In the genomic region with DNA sequence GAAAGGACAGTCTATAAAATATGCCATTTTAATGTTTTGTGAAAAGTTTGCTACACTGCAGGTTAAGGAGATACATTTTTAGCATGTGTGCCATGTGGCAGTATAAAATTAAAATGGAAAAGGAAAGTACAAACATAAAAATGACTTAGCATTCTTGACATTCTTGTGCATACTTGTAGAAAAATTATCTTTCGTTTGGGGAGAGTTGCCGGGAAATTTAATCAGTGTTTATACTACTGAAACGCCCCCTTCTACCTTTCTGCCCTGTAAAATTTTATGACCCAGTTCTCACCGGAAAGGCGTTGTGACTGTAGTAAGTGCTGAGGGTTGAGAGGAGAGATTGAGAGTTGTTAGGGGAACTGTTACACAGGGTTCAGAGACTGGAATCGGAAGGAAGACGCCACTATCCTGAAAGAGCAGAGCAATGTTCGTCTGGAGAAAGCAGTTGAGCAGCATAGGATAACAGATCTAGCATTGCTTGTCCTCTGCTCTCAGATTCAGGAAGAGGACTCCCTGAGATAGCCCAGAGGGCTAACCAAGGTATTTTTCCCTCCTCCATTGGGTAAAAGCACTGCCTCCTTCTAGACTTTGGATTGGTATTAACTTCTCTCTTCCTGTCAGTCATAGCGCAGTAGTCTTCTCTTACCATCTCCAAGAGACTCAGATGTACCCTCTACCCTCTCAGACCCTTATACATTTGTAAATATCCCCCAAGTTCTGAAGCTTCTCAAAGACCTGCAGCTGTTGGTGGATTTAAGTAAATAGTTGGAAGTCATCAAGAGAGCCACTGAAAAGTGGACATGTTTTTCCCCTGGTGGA, we compare ENCODE assay signal across 18 cellular contexts. TPM values are rescaled to one million over a fixed set of nuclear protein-coding genes. Genes with fewer than 3 reads are reported as not detected.
DNase-seq lines count a peak whose midpoint lies in the region; ATAC-seq, FAIRE-seq and TF ChIP-seq lines count a peak whose summit lies in the region.
"Had no signal": no experiment of that assay in that cellular context is flagged by ENCODE, and none has a peak within 500 bp of the region (broad histone marks: within the 10 kb centered on the region; RNA-seq: fewer than 3 reads in every experiment).

No MANE protein-coding gene starts in this region.

- FAIRE-seq in astrocyte (lab: Jason Lieb, UNC), result no peak

- no peaks in the 10 kb centered on the region for H3K9me3 Mint-ChIP-seq in astrocyte (ENCODE audit: unreplicated experiment)
- H3K9me3 Mint-ChIP-seq: activated CD4-positive, alpha-beta T cell treated with anti-CD3 and anti-CD28 coated beads, Interleukin-2, amount 10 ng/mL, durations not matched to agents 24 days and 14 days; activated naive CD4-positive, alpha-beta T cell treated with anti-CD3 and anti-CD28 coated beads, Interleukin-2, amount 10 ng/mL, durations not matched to agents 7 days and 5 days; H9 had no signal

- no peak for TF ChIP-seq CTCF in astrocyte (IDR thresholded peaks at IDR 0.05; ENCODE audit: insufficient read depth, low read depth, low read length)
- TF ChIP-seq CTCF in GM10266 (IDR thresholded peaks at IDR 0.05; ENCODE audit: control insufficient read depth, insufficient read depth, low read depth, missing control alignments), result no peak

- no peaks in the 10 kb centered on the region for H3K36me3 ChIP-seq in astrocyte (ENCODE audit: insufficient read depth, low read length)
- H3K36me3 ChIP-seq: ovary had no signal

- no peaks in the 10 kb centered on the region for H3K9me3 ChIP-seq in astrocyte (ENCODE audit: insufficient read depth, low read depth, low read length)
- H3K9me3 ChIP-seq: ovary had no signal

- peaks cover 37% of the 10 kb centered on the region for H3K27me3 Mint-ChIP-seq in astrocyte (ENCODE audit: low read depth, unreplicated experiment)

- no peak overlapping the region for H3K9ac ChIP-seq in astrocyte (ENCODE audit: low read length)
- H3K9ac ChIP-seq: KMS-11 had no signal

- no peaks in the 10 kb centered on the region for H3K36me3 Mint-ChIP-seq in astrocyte (ENCODE audit: low read depth, unreplicated experiment)
- H3K36me3 Mint-ChIP-seq: activated naive CD4-positive, alpha-beta T cell treated with anti-CD3 and anti-CD28 coated beads, Interleukin-2, amount 10 ng/mL, durations not matched to agents 7 days and 5 days had no signal

- no peaks in the 10 kb centered on the region for H4K20me1 ChIP-seq in astrocyte (ENCODE audit: insufficient read depth, low read length)

- peak; percentile 28 for DNase-seq in GM03348 (ENCODE audit: low spot score)
- DNase-seq in astrocyte (ENCODE audit: low read depth), result peak; percentile 31
- peak; percentile 70 for DNase-seq in inferior parietal cortex (ENCODE audit: extremely low spot score)
- DNase-seq in renal cortical epithelial cell (ENCODE audit: low read depth), result peak; percentile 15
- no peak for DNase-seq in GM10266 (ENCODE audit: extremely low spot score)
- DNase-seq: activated CD4-positive, alpha-beta T cell treated with anti-CD3 and anti-CD28 coated beads, Interleukin-2, amount 10 ng/mL, durations not matched to agents 24 days and 14 days; activated naive CD4-positive, alpha-beta T cell treated with anti-CD3 and anti-CD28 coated beads, Interleukin-2, amount 10 ng/mL, durations not matched to agents 7 days and 5 days; activated T-cell treated with anti-CD3 and anti-CD28 coated beads for 4 hours; effector CD8-positive, alpha-beta T cell; H9; NCI-H2171 treated with DMSO at 0.1 percent for 48 hours; ovary had no signal

- ATAC-seq in GM21367 (IDR thresholded peaks at IDR 0.05; ENCODE audit: unreplicated experiment) (no peak), HG02852 (IDR thresholded peaks at IDR 0.05; ENCODE audit: unreplicated experiment) (no peak), GM19455 (IDR thresholded peaks at IDR 0.05; ENCODE audit: unreplicated experiment) (no peak)

- H2AFZ ChIP-seq in astrocyte (ENCODE audit: low read depth, low read length), result no peak overlapping the region

- no peak overlapping the region for H3K4me3 Mint-ChIP-seq in astrocyte (ENCODE audit: unreplicated experiment)
- H3K4me3 Mint-ChIP-seq: activated CD4-positive, alpha-beta T cell treated with anti-CD3 and anti-CD28 coated beads, Interleukin-2, amount 10 ng/mL, durations not matched to agents 24 days and 14 days; activated naive CD4-positive, alpha-beta T cell treated with anti-CD3 and anti-CD28 coated beads, Interleukin-2, amount 10 ng/mL, durations not matched to agents 7 days and 5 days; H9 had no signal

- H3K4me2 ChIP-seq in astrocyte (ENCODE audit: low read length), result peak overlapping the region; percentile 90
- H3K4me2 ChIP-seq: KMS-11, smooth muscle cell had no signal

- H3K4me1 ChIP-seq in astrocyte (ENCODE audit: insufficient read depth, low read length), result peaks cover 10% of the 10 kb centered on the region

- no peaks in the 10 kb centered on the region for H3K27me3 ChIP-seq in astrocyte (ENCODE audit: insufficient read depth, low read length)
- H3K27me3 ChIP-seq: ovary had no signal

- H3K79me2 ChIP-seq in astrocyte (ENCODE audit: insufficient read depth, low read length), result no peaks in the 10 kb centered on the region

- peaks cover 3% of the 10 kb centered on the region for H3K4me1 Mint-ChIP-seq in astrocyte (ENCODE audit: low read depth, unreplicated experiment)
- H3K4me1 Mint-ChIP-seq: activated CD4-positive, alpha-beta T cell treated with anti-CD3 and anti-CD28 coated beads, Interleukin-2, amount 10 ng/mL, durations not matched to agents 24 days and 14 days; activated naive CD4-positive, alpha-beta T cell treated with anti-CD3 and anti-CD28 coated beads, Interleukin-2, amount 10 ng/mL, durations not matched to agents 7 days and 5 days had no signal

- H3K27ac Mint-ChIP-seq in astrocyte (ENCODE audit: unreplicated experiment), result no peak overlapping the region
- H3K27ac Mint-ChIP-seq: activated CD4-positive, alpha-beta T cell treated with anti-CD3 and anti-CD28 coated beads, Interleukin-2, amount 10 ng/mL, durations not matched to agents 24 days and 14 days; activated naive CD4-positive, alpha-beta T cell treated with anti-CD3 and anti-CD28 coated beads, Interleukin-2, amount 10 ng/mL, durations not matched to agents 7 days and 5 days; H9 had no signal

- no peak overlapping the region for H3K4me3 ChIP-seq in astrocyte (ENCODE audit: insufficient read depth, low read depth, low read length)
- H3K4me3 ChIP-seq: ovary, smooth muscle cell had no signal

- no peak overlapping the region for H3K27ac ChIP-seq in astrocyte (ENCODE audit: low read depth, low read length)
- H3K27ac ChIP-seq: KMS-11, ovary had no signal

RNA-seq across cellular contexts. Expression of a gene that starts 2.7 kb away (rescaled TPM):
- not detected in 2 replicates for total RNA-seq in astrocyte
- total RNA-seq in renal cortical epithelial cell, result not detected in 2 replicates
- total RNA-seq: H9, RPMI7951, smooth muscle cell had no signal
